ENCODE assay signal across 1 cellular context in genomic region chr20:48422242-48422960, GRCh38.
TF ChIP-seq lines count a peak whose summit lies in the region.

No MANE protein-coding gene starts in this region.

TF ChIP-seq in HepG2, 621 proteins besides CTCF, POLR2A, EP300 and RAD21:
- TF ChIP-seq, protein P1, sequence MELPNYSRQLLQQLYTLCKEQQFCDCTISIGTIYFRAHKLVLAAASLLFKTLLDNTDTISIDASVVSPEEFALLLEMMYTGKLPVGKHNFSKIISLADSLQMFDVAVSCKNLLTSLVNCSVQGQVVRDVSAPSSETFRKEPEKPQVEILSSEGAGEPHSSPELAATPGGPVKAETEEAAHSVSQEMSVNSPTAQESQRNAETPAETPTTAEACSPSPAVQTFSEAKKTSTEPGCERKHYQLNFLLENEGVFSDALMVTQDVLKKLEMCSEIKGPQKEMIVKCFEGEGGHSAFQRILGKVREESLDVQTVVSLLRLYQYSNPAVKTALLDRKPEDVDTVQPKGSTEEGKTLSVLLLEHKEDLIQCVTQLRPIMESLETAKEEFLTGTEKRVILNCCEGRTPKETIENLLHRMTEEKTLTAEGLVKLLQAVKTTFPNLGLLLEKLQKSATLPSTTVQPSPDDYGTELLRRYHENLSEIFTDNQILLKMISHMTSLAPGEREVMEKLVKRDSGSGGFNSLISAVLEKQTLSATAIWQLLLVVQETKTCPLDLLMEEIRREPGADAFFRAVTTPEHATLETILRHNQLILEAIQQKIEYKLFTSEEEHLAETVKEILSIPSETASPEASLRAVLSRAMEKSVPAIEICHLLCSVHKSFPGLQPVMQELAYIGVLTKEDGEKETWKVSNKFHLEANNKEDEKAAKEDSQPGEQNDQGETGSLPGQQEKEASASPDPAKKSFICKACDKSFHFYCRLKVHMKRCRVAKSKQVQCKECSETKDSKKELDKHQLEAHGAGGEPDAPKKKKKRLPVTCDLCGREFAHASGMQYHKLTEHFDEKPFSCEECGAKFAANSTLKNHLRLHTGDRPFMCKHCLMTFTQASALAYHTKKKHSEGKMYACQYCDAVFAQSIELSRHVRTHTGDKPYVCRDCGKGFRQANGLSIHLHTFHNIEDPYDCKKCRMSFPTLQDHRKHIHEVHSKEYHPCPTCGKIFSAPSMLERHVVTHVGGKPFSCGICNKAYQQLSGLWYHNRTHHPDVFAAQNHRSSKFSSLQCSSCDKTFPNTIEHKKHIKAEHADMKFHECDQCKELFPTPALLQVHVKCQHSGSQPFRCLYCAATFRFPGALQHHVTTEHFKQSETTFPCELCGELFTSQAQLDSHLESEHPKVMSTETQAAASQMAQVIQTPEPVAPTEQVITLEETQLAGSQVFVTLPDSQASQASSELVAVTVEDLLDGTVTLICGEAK (IDR thresholded peaks at IDR 0.05), result no peak
- TF ChIP-seq, protein P1 (CRISPR knock-in tag; IDR thresholded peaks at IDR 0.05), result peak; percentile 33; the same call in 1 of the 2 replicates
- TF ChIP-seq SP2 (CRISPR knock-in tag; IDR thresholded peaks at IDR 0.05) (no peak), MNT (IDR thresholded peaks at IDR 0.05) (no peak), FOXA1 (IDR thresholded peaks at IDR 0.05) (no peak), FOXA1 (CRISPR knock-in tag; IDR thresholded peaks at IDR 0.05) (no peak)
